In genomic region chr14:79476552-79476951, GRCh38 we compare ENCODE assay signal across 22 cellular contexts.
"Had no signal": no experiment of that assay in that cellular context is flagged by ENCODE, and none has a peak within 500 bp of the region (broad histone marks: within the 10 kb centered on the region; RNA-seq: fewer than 3 reads in every experiment).

No MANE protein-coding gene starts in this region.

- H2AFZ ChIP-seq: hepatocyte had no signal

- H3K36me3 ChIP-seq: esophagus muscularis mucosa, gastroesophageal sphincter, heart left ventricle, left lung, lower lobe of right lung had no signal

- H3K79me2 ChIP-seq: hepatocyte had no signal

- H3K4me2 ChIP-seq: hepatocyte had no signal

- FAIRE-seq: colon, endothelial cell of umbilical vein, frontal cortex had no signal

- H3K4me1 ChIP-seq: foreskin keratinocyte, heart left ventricle, left lung, lower lobe of right lung had no signal

- DNase-seq: dermis blood vessel endothelial cell; dorsolateral prefrontal cortex; effector CD4-positive, alpha-beta T cell; effector memory CD4-positive, alpha-beta T cell; foreskin keratinocyte; heart left ventricle; hypothalamus; immature natural killer cell; islet precursor cell; left cardiac atrium; left lung; left ventricle myocardium superior; lower lobe of right lung; mesenchymal stem cell; mucosa of descending colon had no signal

- H3K27ac ChIP-seq: coronary artery, dorsolateral prefrontal cortex, esophagus muscularis mucosa, foreskin keratinocyte, gastroesophageal sphincter, heart left ventricle, hepatocyte, left lung, lower lobe of right lung had no signal

- ATAC-seq: foreskin keratinocyte, gastroesophageal sphincter, heart left ventricle, left cardiac atrium, left lung, left ventricle myocardium superior, lower lobe of right lung, mucosa of descending colon had no signal

- H3K9me3 ChIP-seq: esophagus muscularis mucosa, gastroesophageal sphincter, left lung, lower lobe of right lung, mucosa of descending colon had no signal

- H3K27me3 ChIP-seq: dorsolateral prefrontal cortex, esophagus muscularis mucosa, foreskin keratinocyte, gastroesophageal sphincter, heart left ventricle, hepatocyte, left lung had no signal

- H3K4me3 ChIP-seq: coronary artery, dorsolateral prefrontal cortex, esophagus muscularis mucosa, gastroesophageal sphincter, heart left ventricle, hepatocyte, left lung, lower lobe of right lung, mucosa of descending colon had no signal
